20 cellular contexts compared by ENCODE assay signal in genomic region chr2:23492337-23492675, GRCh38.
"Had no signal": no experiment of that assay in that cellular context is flagged by ENCODE, and none has a peak within 500 bp of the region (broad histone marks: within the 10 kb centered on the region; RNA-seq: fewer than 3 reads in every experiment).

No MANE protein-coding gene starts in this region.

- H3K36me3 Mint-ChIP-seq: activated naive CD8-positive, alpha-beta T cell treated with anti-CD3 and anti-CD28 coated beads, Interleukin-2, amount 10 ng/mL, durations not matched to agents 7 days and 5 days; naive thymus-derived CD4-positive, alpha-beta T cell; neural progenitor cell; stimulated activated effector memory CD8-positive, alpha-beta T cell treated with anti-CD3 and anti-CD28 coated beads, Interleukin-12 subunit alpha, Interleukin-12 subunit beta, amount 100 ng/mL, for 72 hours had no signal

- H3K9me3 ChIP-seq: upper lobe of left lung, vagina had no signal

- ATAC-seq: naive thymus-derived CD4-positive, alpha-beta T cell had no signal

- H3K27me3 ChIP-seq: neural progenitor cell, upper lobe of left lung, vagina had no signal

- H3K27ac Mint-ChIP-seq: activated B cell treated with CpG ODN at 0.5 μM for 24 hours; activated naive CD4-positive, alpha-beta T cell treated with anti-CD3 and anti-CD28 coated beads, Interleukin-2, amount 10 ng/mL, durations not matched to agents 7 days and 5 days; activated T-cell treated with anti-CD3 and anti-CD28 coated beads, Interleukin-2, amount 50 U/mL, for 24 hours; memory B cell; stimulated activated effector memory CD8-positive, alpha-beta T cell treated with anti-CD3 and anti-CD28 coated beads, Interleukin-12 subunit alpha, Interleukin-12 subunit beta, amount 100 ng/mL, for 72 hours; stimulated activated naive CD8-positive, alpha-beta T cell treated with anti-CD3 and anti-CD28 coated beads, Interleukin-15, Interleukin-2, amounts not matched to agents 100 ng/mL and 50 ng/mL, for 24 hours had no signal

- H3K4me3 Mint-ChIP-seq: activated B cell treated with CpG ODN at 0.5 μM for 24 hours; activated naive CD4-positive, alpha-beta T cell treated with anti-CD3 and anti-CD28 coated beads, Interleukin-2, amount 10 ng/mL, durations not matched to agents 7 days and 5 days; activated naive CD8-positive, alpha-beta T cell treated with anti-CD3 and anti-CD28 coated beads, Interleukin-2, amount 10 ng/mL, durations not matched to agents 7 days and 5 days; activated T-cell treated with anti-CD3 and anti-CD28 coated beads, Interleukin-2, amount 50 U/mL, for 24 hours; memory B cell; neural progenitor cell; stimulated activated effector memory CD8-positive, alpha-beta T cell treated with anti-CD3 and anti-CD28 coated beads, Interleukin-12 subunit alpha, Interleukin-12 subunit beta, amount 100 ng/mL, for 72 hours; stimulated activated naive CD8-positive, alpha-beta T cell treated with anti-CD3 and anti-CD28 coated beads, Interleukin-15, Interleukin-2, amounts not matched to agents 100 ng/mL and 50 ng/mL, for 24 hours had no signal

- H3K4me3 ChIP-seq: neural progenitor cell, skin epidermis, upper lobe of left lung, vagina had no signal

- DNase-seq: activated B cell treated with CpG ODN at 0.5 μM for 24 hours; activated CD4-positive, alpha-beta T cell treated with anti-CD3 and anti-CD28 coated beads, Interleukin-2, amount 50 U/mL, for 48 hours; activated CD8-positive, alpha-beta memory T cell treated with anti-CD3 and anti-CD28 coated beads, Interleukin-2, amount 50 U/mL, for 48 hours; activated gamma-delta T cell; activated naive CD4-positive, alpha-beta T cell treated with anti-CD3 and anti-CD28 coated beads, Interleukin-2, amount 10 ng/mL, durations not matched to agents 7 days and 5 days; activated naive CD8-positive, alpha-beta T cell treated with anti-CD3 and anti-CD28 coated beads, Interleukin-2, amount 10 ng/mL, durations not matched to agents 7 days and 5 days; activated T-cell treated with anti-CD3 and anti-CD28 coated beads, Interleukin-2, amount 50 U/mL, for 24 hours; hippocampal formation; midbrain; naive thymus-derived CD4-positive, alpha-beta T cell; stimulated activated CD4-positive, alpha-beta T cell treated with anti-CD3 and anti-CD28 coated beads, Interleukin-4, amount 100 ng/mL, for 24 hours; substantia nigra; T-helper 2 cell had no signal

- H3K36me3 ChIP-seq: neural progenitor cell, upper lobe of left lung, vagina had no signal

- H3K4me1 ChIP-seq: vagina had no signal

- H3K9me3 Mint-ChIP-seq: activated B cell treated with CpG ODN at 0.5 μM for 24 hours; activated naive CD4-positive, alpha-beta T cell treated with anti-CD3 and anti-CD28 coated beads, Interleukin-2, amount 10 ng/mL, durations not matched to agents 7 days and 5 days; activated naive CD8-positive, alpha-beta T cell treated with anti-CD3 and anti-CD28 coated beads, Interleukin-2, amount 10 ng/mL, durations not matched to agents 7 days and 5 days; activated T-cell treated with anti-CD3 and anti-CD28 coated beads, Interleukin-2, amount 50 U/mL, for 24 hours; memory B cell; naive thymus-derived CD4-positive, alpha-beta T cell; neural progenitor cell; stimulated activated effector memory CD8-positive, alpha-beta T cell treated with anti-CD3 and anti-CD28 coated beads, Interleukin-12 subunit alpha, Interleukin-12 subunit beta, amount 100 ng/mL, for 72 hours; stimulated activated naive CD8-positive, alpha-beta T cell treated with anti-CD3 and anti-CD28 coated beads, Interleukin-15, Interleukin-2, amounts not matched to agents 100 ng/mL and 50 ng/mL, for 24 hours had no signal

- H3K27ac ChIP-seq: neural progenitor cell, skin epidermis, upper lobe of left lung, vagina had no signal
